9 cellular contexts compared by ENCODE assay signal in the genomic region with DNA sequence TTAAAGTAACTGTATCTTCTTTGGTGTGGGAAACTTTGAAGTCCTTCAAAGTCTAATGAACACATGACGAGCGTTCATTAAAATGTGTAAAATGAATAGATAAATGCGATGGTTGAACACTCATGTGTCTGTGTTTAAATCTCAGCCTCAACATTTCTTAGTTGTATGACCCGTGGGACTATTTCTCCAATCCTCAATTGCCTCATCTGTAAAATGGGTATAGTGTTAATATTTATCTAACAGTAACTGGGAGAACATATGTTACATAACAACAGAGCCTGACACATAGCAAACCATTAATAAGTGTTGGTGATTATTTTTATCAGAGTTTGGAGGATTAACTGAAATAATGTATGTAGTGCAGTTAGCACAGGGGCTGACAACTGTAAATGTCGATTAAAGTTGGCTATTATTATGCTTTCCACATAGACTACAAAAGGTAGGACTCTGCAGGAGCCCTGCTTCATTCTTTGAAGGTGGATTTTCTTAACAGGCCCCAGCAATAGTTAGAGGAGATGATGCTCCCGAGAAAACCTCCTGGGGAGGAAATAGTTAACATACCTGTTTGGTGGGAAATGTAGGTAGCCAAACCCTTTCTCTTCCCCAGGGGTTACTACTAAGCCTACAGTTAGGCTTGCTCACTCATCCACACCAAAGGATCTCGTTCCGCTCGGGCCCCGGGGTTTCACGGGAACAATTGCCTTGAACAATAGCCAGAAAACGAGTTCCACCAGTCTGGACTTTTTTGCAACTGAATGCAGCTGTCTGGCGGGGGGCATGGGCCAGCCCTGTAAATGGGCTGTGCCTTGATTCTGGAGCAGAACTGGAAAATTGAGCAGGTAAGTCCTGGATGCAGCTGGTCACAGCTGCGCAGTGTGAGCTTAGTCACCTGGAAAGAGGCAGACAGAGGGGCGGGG.
DNase-seq lines count a peak whose midpoint lies in the region; ATAC-seq and TF ChIP-seq lines count a peak whose summit lies in the region.
"Had no signal": no experiment of that assay in that cellular context is flagged by ENCODE, and none has a peak within 500 bp of the region (broad histone marks: within the 10 kb centered on the region; RNA-seq: fewer than 3 reads in every experiment).

No MANE protein-coding gene starts in this region.

- no CpG with 5 or more reads among the region's 15 CpGs for WGBS in H9 (ENCODE audit: extremely low coverage, insufficient read length, low lambda C conversion rate)

- no peak overlapping the region for H3K9ac ChIP-seq in H9 (ENCODE audit: extremely low read depth, insufficient read length, low read length)
- no peak overlapping the region for H3K9ac ChIP-seq in neural cell (ENCODE audit: low read length)

- peaks cover 11% of the 10 kb centered on the region; the same call in 1 of the 2 replicates for H3K79me2 ChIP-seq in H9 (ENCODE audit: insufficient read depth, low read length)
- no peaks in the 10 kb centered on the region for H3K79me2 ChIP-seq in neural cell (replicated peaks; ENCODE audit: insufficient read depth, low read length)

- H4K20me1 ChIP-seq in H9 (ENCODE audit: control insufficient read depth, insufficient read depth, insufficient read length) (no peaks in the 10 kb centered on the region), neural cell (ENCODE audit: insufficient read depth) (no peaks in the 10 kb centered on the region)

- DNase-seq in H9: peak; percentile 98
- peak; percentile 87 for DNase-seq in NCI-H345 treated with DMSO at 0.1 percent for 48 hours (lab: John Stamatoyannopoulos, UW; ENCODE audit: unreplicated experiment)
- no peak for DNase-seq in epithelial cell of prostate (ENCODE audit: low read depth, low spot score)
- no peak for DNase-seq in activated T-cell treated with anti-CD3 and anti-CD28 coated beads, Interleukin-2, amount 50 U/mL, for 4 hours
- DNase-seq in activated T-helper 1 cell treated with anti-CD3 and anti-CD28 coated beads, Interleukin-12 subunit alpha, Interleukin-12 subunit beta, Interleukin-2, Interleukin-4 antibody, amounts not matched to agents 30 ng/mL and 10 ng/mL and 1 ng/mL, durations not matched to agents 14 hours and 24 hours and 36 hours (ENCODE audit: low spot score): no peak
- no peak for DNase-seq in activated CD8-positive, alpha-beta T cell treated with anti-CD3 and anti-CD28 coated beads, Interleukin-2, amount 10 ng/mL, durations not matched to agents 7 days and 5 days
- DNase-seq: activated T-cell treated with anti-CD3 and anti-CD28 coated beads, Interleukin-2, amount 50 U/mL, for 1 hour had no signal

- H3K27me3 ChIP-seq in H9 (ENCODE audit: insufficient read depth, low read length) (no peaks in the 10 kb centered on the region), neural cell (ENCODE audit: insufficient read depth, low read depth, low read length) (peaks cover 9% of the 10 kb centered on the region)

- H3K27ac Mint-ChIP-seq in H9: peak overlapping the region; percentile 35 to 96 (median 95); a peak in 6 of 7 replicates
- no peak overlapping the region for H3K27ac Mint-ChIP-seq in activated T-helper 1 cell treated with anti-CD3 and anti-CD28 coated beads, Interleukin-12 subunit alpha, Interleukin-12 subunit beta, Interleukin-2, Interleukin-4 antibody, amounts not matched to agents 30 ng/mL and 10 ng/mL and 1 ng/mL, durations not matched to agents 14 hours and 24 hours and 36 hours
- no peak overlapping the region for H3K27ac Mint-ChIP-seq in activated CD8-positive, alpha-beta T cell treated with anti-CD3 and anti-CD28 coated beads, Interleukin-2, amount 10 ng/mL, durations not matched to agents 7 days and 5 days

- no peak for TF ChIP-seq RAD21 in neural cell (conservative IDR thresholded peaks at IDR 0.05)

- H3K14ac ChIP-seq in H9 (ENCODE audit: insufficient read depth, low read length): no peak overlapping the region

- no peak overlapping the region for H3T11ph ChIP-seq in H9 (ENCODE audit: low read length)

- H3K4me1 Mint-ChIP-seq in H9: peaks cover 76 to 77% of the 10 kb centered on the region in 2 experiments
- H3K4me1 Mint-ChIP-seq in activated T-cell treated with anti-CD3 and anti-CD28 coated beads, Interleukin-2, amount 50 U/mL, for 4 hours (ENCODE audit: low read depth): no peaks in the 10 kb centered on the region
- no peaks in the 10 kb centered on the region for H3K4me1 Mint-ChIP-seq in activated T-helper 1 cell treated with anti-CD3 and anti-CD28 coated beads, Interleukin-12 subunit alpha, Interleukin-12 subunit beta, Interleukin-2, Interleukin-4 antibody, amounts not matched to agents 30 ng/mL and 10 ng/mL and 1 ng/mL, durations not matched to agents 14 hours and 24 hours and 36 hours (ENCODE audit: low read depth)
- no peaks in the 10 kb centered on the region for H3K4me1 Mint-ChIP-seq in activated CD8-positive, alpha-beta T cell treated with anti-CD3 and anti-CD28 coated beads, Interleukin-2, amount 10 ng/mL, durations not matched to agents 7 days and 5 days (ENCODE audit: low read depth)

- H3K27ac ChIP-seq in H9 (ENCODE audit: insufficient read length, low read depth, low read length) (no peak overlapping the region), epithelial cell of prostate (peak overlapping the region; percentile 74), neural cell (ENCODE audit: low read length) (no peak overlapping the region)

- H3K36me3 Mint-ChIP-seq in H9 (ENCODE audit: insufficient read depth in 1 of 3, low read depth in 3 of 3): no peaks in the 10 kb centered on the region; a peak in 2 of 7 replicates
- no peaks in the 10 kb centered on the region for H3K36me3 Mint-ChIP-seq in activated T-cell treated with anti-CD3 and anti-CD28 coated beads, Interleukin-2, amount 50 U/mL, for 4 hours (ENCODE audit: insufficient read depth)
- no peaks in the 10 kb centered on the region for H3K36me3 Mint-ChIP-seq in activated T-helper 1 cell treated with anti-CD3 and anti-CD28 coated beads, Interleukin-12 subunit alpha, Interleukin-12 subunit beta, Interleukin-2, Interleukin-4 antibody, amounts not matched to agents 30 ng/mL and 10 ng/mL and 1 ng/mL, durations not matched to agents 14 hours and 24 hours and 36 hours (ENCODE audit: low read depth)
- H3K36me3 Mint-ChIP-seq in activated CD8-positive, alpha-beta T cell treated with anti-CD3 and anti-CD28 coated beads, Interleukin-2, amount 10 ng/mL, durations not matched to agents 7 days and 5 days (ENCODE audit: low read depth): no peaks in the 10 kb centered on the region

- H2BK15ac ChIP-seq in H9 (ENCODE audit: low read depth, low read length): no peak overlapping the region

- intact Hi-C loops in activated T-helper 1 cell treated with anti-CD3 and anti-CD28 coated beads, Interleukin-12 subunit alpha, Interleukin-12 subunit beta, Interleukin-2, Interleukin-4 antibody, amounts not matched to agents 30 ng/mL and 10 ng/mL and 1 ng/mL, durations not matched to agents 14 hours and 24 hours and 36 hours (cut with micrococcal nuclease): no loop called here

- H4K8ac ChIP-seq in H9 (replicated peaks; ENCODE audit: insufficient read length, low read depth, low read length): no peak overlapping the region

- H3K4me3 Mint-ChIP-seq in H9: peak overlapping the region; percentile 44 to 66; a peak in 4 of 5 replicates
- H3K4me3 Mint-ChIP-seq in activated T-cell treated with anti-CD3 and anti-CD28 coated beads, Interleukin-2, amount 50 U/mL, for 4 hours: no peak overlapping the region
- no peak overlapping the region for H3K4me3 Mint-ChIP-seq in activated T-helper 1 cell treated with anti-CD3 and anti-CD28 coated beads, Interleukin-12 subunit alpha, Interleukin-12 subunit beta, Interleukin-2, Interleukin-4 antibody, amounts not matched to agents 30 ng/mL and 10 ng/mL and 1 ng/mL, durations not matched to agents 14 hours and 24 hours and 36 hours
- H3K4me3 Mint-ChIP-seq in activated CD8-positive, alpha-beta T cell treated with anti-CD3 and anti-CD28 coated beads, Interleukin-2, amount 10 ng/mL, durations not matched to agents 7 days and 5 days: no peak overlapping the region

- H3K27me3 Mint-ChIP-seq in H9 (ENCODE audit: low read depth): peaks cover 39% of the 10 kb centered on the region
- H3K27me3 Mint-ChIP-seq in activated T-cell treated with anti-CD3 and anti-CD28 coated beads, Interleukin-2, amount 50 U/mL, for 4 hours (ENCODE audit: low read depth): no peaks in the 10 kb centered on the region
- H3K27me3 Mint-ChIP-seq in activated T-helper 1 cell treated with anti-CD3 and anti-CD28 coated beads, Interleukin-12 subunit alpha, Interleukin-12 subunit beta, Interleukin-2, Interleukin-4 antibody, amounts not matched to agents 30 ng/mL and 10 ng/mL and 1 ng/mL, durations not matched to agents 14 hours and 24 hours and 36 hours (ENCODE audit: insufficient read depth): peaks cover 7% of the 10 kb centered on the region
- H3K27me3 Mint-ChIP-seq in activated CD8-positive, alpha-beta T cell treated with anti-CD3 and anti-CD28 coated beads, Interleukin-2, amount 10 ng/mL, durations not matched to agents 7 days and 5 days (ENCODE audit: low read depth): peaks cover 2% of the 10 kb centered on the region

- H2BK120ac ChIP-seq in H9 (ENCODE audit: low read depth, low read length, poor library complexity, severe bottlenecking): no peak overlapping the region

- no peak overlapping the region for H2BK20ac ChIP-seq in H9 (ENCODE audit: low read depth, low read length, poor library complexity, severe bottlenecking)

- no peak overlapping the region for H2BK12ac ChIP-seq in H9 (ENCODE audit: insufficient read length, low read depth, low read length)

- H3K9me3 ChIP-seq in H9 (ENCODE audit: control insufficient read depth, low read depth, low read length): no peaks in the 10 kb centered on the region
- no peaks in the 10 kb centered on the region for H3K9me3 ChIP-seq in neural cell (ENCODE audit: low read length)

- H3K4ac ChIP-seq in H9 (ENCODE audit: low read depth, low read length): no peak overlapping the region

- H3F3A ChIP-seq in neural cell (ENCODE audit: insufficient read depth, low read length, poor library complexity, severe bottlenecking): no peaks in the 10 kb centered on the region

- no peak for TF ChIP-seq EP300 in neural cell (conservative IDR thresholded peaks at IDR 0.05; ENCODE audit: poor library complexity, severe bottlenecking)

- no peak overlapping the region for H3K56ac ChIP-seq in H9 (ENCODE audit: insufficient read length, low read depth, low read length)

- H3K36me3 ChIP-seq in neural cell (ENCODE audit: insufficient read depth, low read length): no peaks in the 10 kb centered on the region

- TF ChIP-seq CTCF in H9 (conservative IDR thresholded peaks at IDR 0.05) (no peak), neural cell (IDR thresholded peaks at IDR 0.05; ENCODE audit: poor library complexity, severe bottlenecking) (no peak)

- no peak overlapping the region for H2BK5ac ChIP-seq in H9 (ENCODE audit: insufficient read length, low read length)

- no peaks in the 10 kb centered on the region; a peak in 1 of 5 replicates for H3K9me3 Mint-ChIP-seq in H9
- no peaks in the 10 kb centered on the region for H3K9me3 Mint-ChIP-seq in activated T-cell treated with anti-CD3 and anti-CD28 coated beads, Interleukin-2, amount 50 U/mL, for 4 hours
- H3K9me3 Mint-ChIP-seq in activated T-helper 1 cell treated with anti-CD3 and anti-CD28 coated beads, Interleukin-12 subunit alpha, Interleukin-12 subunit beta, Interleukin-2, Interleukin-4 antibody, amounts not matched to agents 30 ng/mL and 10 ng/mL and 1 ng/mL, durations not matched to agents 14 hours and 24 hours and 36 hours: no peaks in the 10 kb centered on the region
- no peaks in the 10 kb centered on the region for H3K9me3 Mint-ChIP-seq in activated CD8-positive, alpha-beta T cell treated with anti-CD3 and anti-CD28 coated beads, Interleukin-2, amount 10 ng/mL, durations not matched to agents 7 days and 5 days (ENCODE audit: insufficient read depth)

- H3K4me2 ChIP-seq in H9 (ENCODE audit: insufficient read depth, insufficient read length, low read length): peak overlapping the region; percentile 26
- H3K4me2 ChIP-seq in neural cell (ENCODE audit: low read length): peak overlapping the region; percentile 13

- H2AFZ ChIP-seq in H9 (ENCODE audit: low read length) (no peak overlapping the region), neural cell (ENCODE audit: low read depth, low read length) (no peak overlapping the region)

- H3K4me1 ChIP-seq in H9 (ENCODE audit: insufficient read depth, low read length): peaks cover 52% of the 10 kb centered on the region

- H3K23ac ChIP-seq in H9 (ENCODE audit: insufficient read length, low read depth, low read length): no peak overlapping the region

- H3K23me2 ChIP-seq in H9 (ENCODE audit: insufficient read length, low read depth, low read length, poor library complexity, severe bottlenecking): peaks cover 11% of the 10 kb centered on the region

- POLR2A ChIA-PET in activated CD8-positive, alpha-beta T cell treated with anti-CD3 and anti-CD28 coated beads, Interleukin-2, amount 10 ng/mL, durations not matched to agents 7 days and 5 days (lab: Charles Lee): no interaction called here

- no peak overlapping the region for H4K5ac ChIP-seq in H9 (ENCODE audit: insufficient read length, low read depth, low read length)

- no peak overlapping the region for H2AK5ac ChIP-seq in H9 (ENCODE audit: insufficient read length, low read length)

- CTCF ChIA-PET in activated CD8-positive, alpha-beta T cell treated with anti-CD3 and anti-CD28 coated beads, Interleukin-2, amount 10 ng/mL, durations not matched to agents 7 days and 5 days (lab: Charles Lee): no interaction called here

- H3K18ac ChIP-seq in H9 (ENCODE audit: insufficient read length, low read depth, low read length): no peak overlapping the region

- ATAC-seq in HG02571 (IDR thresholded peaks at IDR 0.05; ENCODE audit: unreplicated experiment): no peak
- ATAC-seq in activated T-cell treated with anti-CD3 and anti-CD28 coated beads, Interleukin-2, amount 50 U/mL, for 4 hours: no peak
- ATAC-seq in activated CD8-positive, alpha-beta T cell treated with anti-CD3 and anti-CD28 coated beads, Interleukin-2, amount 10 ng/mL, durations not matched to agents 7 days and 5 days: no peak

- no peaks in the 10 kb centered on the region for H3K79me1 ChIP-seq in H9 (ENCODE audit: insufficient read depth, low read depth, low read length, poor library complexity, severe bottlenecking)

- peak overlapping the region; percentile 29 for H3K4me3 ChIP-seq in neural cell (ENCODE audit: low read length)

- H3K9me2 ChIP-seq in neural cell (ENCODE audit: insufficient read depth, low read length): no peaks in the 10 kb centered on the region

- no peak overlapping the region for H4K91ac ChIP-seq in H9 (ENCODE audit: insufficient read length, low read depth, low read length)

Comparison
In these comparisons a context has a peak if more than half of its experiments do, and no peak if none do; other contexts are left out.
1. DNase-seq: peak in H9 (single experiment) and NCI-H345 treated with DMSO at 0.1 percent for 48 hours (single experiment); none in epithelial cell of prostate (single experiment), activated T-cell treated with anti-CD3 and anti-CD28 coated beads, Interleukin-2, amount 50 U/mL, for 4 hours (single experiment), activated T-helper 1 cell treated with anti-CD3 and anti-CD28 coated beads, Interleukin-12 subunit alpha, Interleukin-12 subunit beta, Interleukin-2, Interleukin-4 antibody, amounts not matched to agents 30 ng/mL and 10 ng/mL and 1 ng/mL, durations not matched to agents 14 hours and 24 hours and 36 hours (single experiment) and activated CD8-positive, alpha-beta T cell treated with anti-CD3 and anti-CD28 coated beads, Interleukin-2, amount 10 ng/mL, durations not matched to agents 7 days and 5 days (single experiment).
2. H3K27ac Mint-ChIP-seq: peak in H9 (3 of 3); none in activated T-helper 1 cell treated with anti-CD3 and anti-CD28 coated beads, Interleukin-12 subunit alpha, Interleukin-12 subunit beta, Interleukin-2, Interleukin-4 antibody, amounts not matched to agents 30 ng/mL and 10 ng/mL and 1 ng/mL, durations not matched to agents 14 hours and 24 hours and 36 hours (single experiment) and activated CD8-positive, alpha-beta T cell treated with anti-CD3 and anti-CD28 coated beads, Interleukin-2, amount 10 ng/mL, durations not matched to agents 7 days and 5 days (single experiment).
3. H3K4me3 Mint-ChIP-seq: peak in H9 (2 of 2); none in activated T-cell treated with anti-CD3 and anti-CD28 coated beads, Interleukin-2, amount 50 U/mL, for 4 hours (single experiment), activated T-helper 1 cell treated with anti-CD3 and anti-CD28 coated beads, Interleukin-12 subunit alpha, Interleukin-12 subunit beta, Interleukin-2, Interleukin-4 antibody, amounts not matched to agents 30 ng/mL and 10 ng/mL and 1 ng/mL, durations not matched to agents 14 hours and 24 hours and 36 hours (single experiment) and activated CD8-positive, alpha-beta T cell treated with anti-CD3 and anti-CD28 coated beads, Interleukin-2, amount 10 ng/mL, durations not matched to agents 7 days and 5 days (single experiment).